ENCODE assay signal across 36 cellular contexts in the genomic region with DNA sequence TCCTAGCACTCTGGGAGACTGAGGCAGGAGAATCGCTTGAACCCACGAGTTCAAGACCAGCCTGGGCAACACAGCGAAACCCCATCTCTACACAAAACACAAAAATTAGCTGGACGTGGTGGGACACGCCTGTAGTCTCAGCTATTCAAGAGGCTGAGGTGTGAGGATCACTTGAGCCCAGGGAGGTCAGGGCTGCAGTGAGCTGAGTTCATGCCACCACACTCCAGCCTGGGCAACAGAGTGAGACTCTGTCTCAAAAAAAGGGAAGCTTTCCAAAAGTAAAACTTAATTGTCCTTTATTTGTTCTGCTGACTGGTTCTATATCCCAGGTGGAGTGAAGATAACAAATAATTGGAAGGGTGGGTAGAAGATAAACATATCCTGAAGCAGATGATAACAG. TPM values are rescaled to one million over a fixed set of nuclear protein-coding genes. Genes with fewer than 3 reads are reported as not detected.
"Had no signal": no experiment of that assay in that cellular context is flagged by ENCODE, and none has a peak within 500 bp of the region (broad histone marks: within the 10 kb centered on the region; RNA-seq: fewer than 3 reads in every experiment).

No MANE protein-coding gene starts in this region.

- ATAC-seq: activated CD8-positive, alpha-beta T cell treated with anti-CD3 and anti-CD28 coated beads for 36 hours; activated naive CD4-positive, alpha-beta T cell treated with anti-CD3 and anti-CD28 coated beads, Interleukin-2, amount 50 U/mL, for 72 hours; activated T-cell treated with anti-CD3 and anti-CD28 coated beads, Interleukin-2, amount 50 U/mL, for 4 hours; activated T-cell treated with anti-CD3 and anti-CD28 coated beads, Interleukin-2, amount 50 U/mL, for 72 hours; activated T-helper 17 cell treated with anti-CD3 and anti-CD28 coated beads, Interleukin-2, amount 50 U/mL, for 72 hours; body of pancreas had no signal

- H3K27ac ChIP-seq: adrenal gland, body of pancreas, brain microvascular endothelial cell, breast epithelium, cardiac muscle cell, VCaP had no signal

- H3K4me3 ChIP-seq: adrenal gland, body of pancreas, breast epithelium, cardiac muscle cell had no signal

- H3K27me3 ChIP-seq: adrenal gland, body of pancreas, brain microvascular endothelial cell, breast epithelium, cardiac muscle cell had no signal

- H3K4me1 ChIP-seq: breast epithelium had no signal

- H3K36me3 ChIP-seq: adrenal gland, brain microvascular endothelial cell, breast epithelium, cardiac muscle cell had no signal

- FAIRE-seq: astrocyte, TTC549 had no signal

- H3K9me3 ChIP-seq: adrenal gland, body of pancreas, breast epithelium had no signal

- DNase-seq: activated B cell treated with CpG ODN at 0.5 μM for 24 hours; activated CD4-positive, alpha-beta memory T cell treated with anti-CD3 and anti-CD28 coated beads for 36 hours; activated CD4-positive, alpha-beta T cell treated with anti-CD3 and anti-CD28 coated beads for 4 hours; activated CD4-positive, alpha-beta T cell treated with anti-CD3 and anti-CD28 coated beads, Interleukin-2, amount 10 ng/mL, durations not matched to agents 24 days and 14 days; activated CD4-positive, alpha-beta T cell treated with anti-CD3 and anti-CD28 coated beads, Interleukin-2, amount 50 U/mL, for 1 hour; activated CD4-positive, alpha-beta T cell treated with anti-CD3 and anti-CD28 coated beads, Interleukin-2, amount 50 U/mL, for 4 hours; activated CD4-positive, CD25-positive, alpha-beta regulatory T cell treated with anti-CD3 and anti-CD28 coated beads, Interleukin-2, amount 50 U/mL, for 72 hours; activated CD8-positive, alpha-beta memory T cell treated with anti-CD3 and anti-CD28 coated beads, Interleukin-2, amount 50 U/mL, for 4 hours; activated CD8-positive, alpha-beta T cell treated with anti-CD3 and anti-CD28 coated beads for 36 hours; activated effector memory CD4-positive, alpha-beta T cell treated with anti-CD3 and anti-CD28 coated beads, Interleukin-2, amount 50 U/mL, for 16 hours; activated gamma-delta T cell treated with Interleukin-2 at 50 U/mL for 16 hours; activated naive CD4-positive, alpha-beta T cell; activated naive CD4-positive, alpha-beta T cell treated with anti-CD3 and anti-CD28 coated beads for 36 hours; activated naive CD4-positive, alpha-beta T cell treated with anti-CD3 and anti-CD28 coated beads, Interleukin-2, amount 50 U/mL, for 16 hours; activated naive CD8-positive, alpha-beta T cell treated with anti-CD3 and anti-CD28 coated beads for 36 hours; activated T-cell treated with anti-CD3 and anti-CD28 coated beads for 4 hours; activated T-cell treated with anti-CD3 and anti-CD28 coated beads, Interleukin-2, amount 50 U/mL, for 1 hour; activated T-cell treated with anti-CD3 and anti-CD28 coated beads, Interleukin-2, amount 50 U/mL, for 4 hours; activated T-cell treated with anti-CD3 and anti-CD28 coated beads, Interleukin-2, amount 50 U/mL, for 72 hours; adrenal gland; amniotic stem cell; aorta; body of pancreas; brain microvascular endothelial cell; caudate nucleus; cerebellar nuclear complex; T-helper 1 cell; T-helper 2 cell; T-helper 9 cell had no signal

RNA-seq across cellular contexts. Expression of gene ABCG2, which starts 45.6 kb away (rescaled TPM):
- total RNA-seq: cardiac muscle cell had no signal
- polyA plus RNA-seq: cardiac muscle cell had no signal
